Comparison of ENCODE assay signal across 16 cellular contexts in the genomic region with DNA sequence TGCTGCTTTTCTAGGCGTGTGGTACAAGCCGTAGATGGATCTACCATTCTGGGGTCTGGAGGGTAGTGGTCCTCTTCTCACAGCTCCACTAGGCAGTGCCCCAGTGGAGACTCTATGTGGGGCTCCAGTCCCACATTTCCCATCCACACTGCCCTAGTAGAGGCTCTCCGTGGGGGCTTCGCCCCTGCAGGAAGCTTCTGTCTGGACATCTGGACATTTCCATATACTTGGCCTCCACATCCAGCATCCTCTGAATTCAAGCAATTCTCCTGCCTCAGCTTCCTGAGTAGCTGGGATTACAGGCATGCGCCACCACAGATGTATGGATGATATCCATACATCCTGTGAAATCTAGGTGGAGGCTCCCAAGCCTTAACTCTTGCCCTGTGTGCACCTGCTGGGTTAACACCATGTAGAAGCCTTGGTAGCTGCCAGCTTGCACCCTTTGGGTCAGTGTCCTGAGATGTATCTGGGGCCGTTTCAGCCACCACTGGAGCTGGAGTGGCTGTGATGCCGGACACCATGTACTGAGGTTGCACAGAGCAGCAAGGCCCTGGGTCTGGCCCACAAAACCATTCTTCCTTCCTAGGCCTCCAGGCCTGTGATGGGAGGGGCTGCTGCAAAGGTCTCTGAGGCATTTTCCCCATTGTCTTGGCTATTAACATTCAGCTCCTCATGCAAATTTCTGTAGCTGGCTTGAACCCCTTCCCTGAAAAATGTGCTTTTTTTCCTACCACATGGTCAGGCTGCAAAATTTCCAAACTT.
"Had no signal": no experiment of that assay in that cellular context is flagged by ENCODE, and none has a peak within 500 bp of the region (broad histone marks: within the 10 kb centered on the region; RNA-seq: fewer than 3 reads in every experiment).

No MANE protein-coding gene starts in this region.

- H3K27me3 ChIP-seq: colonic mucosa, heart left ventricle, sigmoid colon had no signal

- H3K27ac Mint-ChIP-seq: type B pancreatic cell had no signal

- DNase-seq: colonic mucosa; dermis blood vessel endothelial cell; foreskin melanocyte; heart left ventricle; hippocampal formation; mesendoderm; naive thymus-derived CD4-positive, alpha-beta T cell; nephron progenitor cell; sigmoid colon; stimulated activated CD4-positive, alpha-beta T cell treated with anti-CD3 and anti-CD28 coated beads, Interleukin-2, amount 100 ng/mL, for 24 hours; stimulated activated CD4-positive, alpha-beta T cell treated with anti-CD3 and anti-CD28 coated beads, Interleukin-4, amount 100 ng/mL, for 4 hours; stimulated activated naive CD4-positive, alpha-beta T cell treated with Interleukin-2 at 50 U/mL for 16 hours had no signal

- H3K27me3 Mint-ChIP-seq: naive thymus-derived CD4-positive, alpha-beta T cell; type B pancreatic cell had no signal

- H3K4me3 Mint-ChIP-seq: nephron progenitor cell, type B pancreatic cell had no signal

- FAIRE-seq: urothelium cell line had no signal

- H3K9me3 ChIP-seq: colonic mucosa had no signal

- H3K4me3 ChIP-seq: colonic mucosa, heart left ventricle, sigmoid colon, skin epidermis had no signal

- H3K36me3 ChIP-seq: colonic mucosa, heart left ventricle, sigmoid colon had no signal

- ATAC-seq: heart left ventricle; naive thymus-derived CD4-positive, alpha-beta T cell had no signal

- H3K4me1 ChIP-seq: colonic mucosa, parathyroid adenoma had no signal

- H3K9ac ChIP-seq: parathyroid adenoma had no signal

- H2AFZ ChIP-seq: parathyroid adenoma had no signal

- H3K27ac ChIP-seq: colonic mucosa, heart left ventricle, parathyroid adenoma, sigmoid colon, skin epidermis had no signal
